ENCODE assay signal across 9 cellular contexts in the genomic region with DNA sequence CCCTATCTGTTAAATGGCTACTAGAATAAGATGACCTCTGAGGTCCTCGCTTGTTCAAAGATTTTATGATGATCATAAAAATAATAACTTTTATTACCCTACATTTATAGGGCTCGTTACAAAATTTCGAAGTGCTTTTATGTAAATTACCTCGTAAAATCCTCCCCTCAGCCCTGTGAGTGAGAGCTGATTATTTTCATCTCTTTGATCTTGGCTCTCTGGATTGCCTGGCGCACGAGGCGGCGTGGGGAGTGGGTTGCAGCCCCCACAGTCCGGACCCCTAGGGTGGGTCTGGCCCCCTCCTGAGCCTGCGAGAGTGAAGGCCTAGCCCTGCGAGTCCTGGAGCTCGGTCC. TPM values are rescaled to one million over a fixed set of nuclear protein-coding genes. Genes with fewer than 3 reads are reported as not detected.
DNase-seq lines count a peak whose midpoint lies in the region; ATAC-seq lines count a peak whose summit lies in the region.
"Had no signal": no experiment of that assay in that cellular context is flagged by ENCODE, and none has a peak within 500 bp of the region (broad histone marks: within the 10 kb centered on the region; RNA-seq: fewer than 3 reads in every experiment).

No MANE protein-coding gene starts in this region.

- peak overlapping the region; percentile 79 for H3K4me3 ChIP-seq in iPS-18c (ENCODE audit: insufficient read depth, low read depth, low read length)

- POLR2A ChIA-PET in activated CD4-positive, alpha-beta T cell treated with anti-CD3 and anti-CD28 coated beads for 36 hours (lab: Charles Lee): no interaction called here

- no peaks in the 10 kb centered on the region for H3K9me3 ChIP-seq in iPS-18c (ENCODE audit: control insufficient read depth, insufficient read depth, low read length)

- CTCF ChIA-PET in activated CD4-positive, alpha-beta T cell treated with anti-CD3 and anti-CD28 coated beads for 36 hours (lab: Charles Lee): no interaction called here

- DNase-seq in activated CD4-positive, alpha-beta T cell treated with anti-CD3 and anti-CD28 coated beads for 36 hours: no peak
- no peak for DNase-seq in activated CD4-positive, alpha-beta T cell treated with anti-CD3 and anti-CD28 coated beads for 48 hours
- no peak for DNase-seq in activated T-helper 1 cell treated with anti-CD3 and anti-CD28 coated beads, Interleukin-12 subunit alpha, Interleukin-12 subunit beta, Interleukin-2, Interleukin-4 antibody, amounts not matched to agents 30 ng/mL and 10 ng/mL and 1 ng/mL, durations not matched to agents 14 hours and 24 hours and 36 hours (ENCODE audit: low spot score)
- DNase-seq in stimulated activated naive B cell treated with anti-CD40 and anti-IgM and Interleukin-4, amounts not matched to agents 10 μg/mL and 1 μg/mL and 100 μg/mL, for 72 hours: no peak
- no peak for DNase-seq in HuH-7.5 (ENCODE audit: low spot score)
- no peak for DNase-seq in NOMO-1 treated with DMSO at 0.1 percent for 48 hours (lab: John Stamatoyannopoulos, UW; ENCODE audit: unreplicated experiment)
- DNase-seq: OCI-M1 had no signal

- peak overlapping the region; percentile 59 for H3K4me3 Mint-ChIP-seq in activated CD4-positive, alpha-beta T cell treated with anti-CD3 and anti-CD28 coated beads for 36 hours
- H3K4me3 Mint-ChIP-seq in activated T-helper 1 cell treated with anti-CD3 and anti-CD28 coated beads, Interleukin-12 subunit alpha, Interleukin-12 subunit beta, Interleukin-2, Interleukin-4 antibody, amounts not matched to agents 30 ng/mL and 10 ng/mL and 1 ng/mL, durations not matched to agents 14 hours and 24 hours and 36 hours: peak overlapping the region; percentile 76
- peak overlapping the region; percentile 88 to 94 for H3K4me3 Mint-ChIP-seq in stimulated activated naive B cell treated with anti-CD40 and anti-IgM and Interleukin-4, amounts not matched to agents 10 μg/mL and 1 μg/mL and 100 μg/mL, for 72 hours

- H3K27me3 Mint-ChIP-seq in activated CD4-positive, alpha-beta T cell treated with anti-CD3 and anti-CD28 coated beads for 36 hours: peaks cover 12% of the 10 kb centered on the region
- peaks cover 37% of the 10 kb centered on the region for H3K27me3 Mint-ChIP-seq in activated T-helper 1 cell treated with anti-CD3 and anti-CD28 coated beads, Interleukin-12 subunit alpha, Interleukin-12 subunit beta, Interleukin-2, Interleukin-4 antibody, amounts not matched to agents 30 ng/mL and 10 ng/mL and 1 ng/mL, durations not matched to agents 14 hours and 24 hours and 36 hours (ENCODE audit: insufficient read depth)
- H3K27me3 Mint-ChIP-seq in stimulated activated naive B cell treated with anti-CD40 and anti-IgM and Interleukin-4, amounts not matched to agents 10 μg/mL and 1 μg/mL and 100 μg/mL, for 72 hours: peaks cover 0 to 4% of the 10 kb centered on the region in 2 donors

- H3K4me1 Mint-ChIP-seq in activated CD4-positive, alpha-beta T cell treated with anti-CD3 and anti-CD28 coated beads for 36 hours: peaks cover 14% of the 10 kb centered on the region
- peaks cover 9% of the 10 kb centered on the region for H3K4me1 Mint-ChIP-seq in activated T-helper 1 cell treated with anti-CD3 and anti-CD28 coated beads, Interleukin-12 subunit alpha, Interleukin-12 subunit beta, Interleukin-2, Interleukin-4 antibody, amounts not matched to agents 30 ng/mL and 10 ng/mL and 1 ng/mL, durations not matched to agents 14 hours and 24 hours and 36 hours (ENCODE audit: low read depth)
- H3K4me1 Mint-ChIP-seq in stimulated activated naive B cell treated with anti-CD40 and anti-IgM and Interleukin-4, amounts not matched to agents 10 μg/mL and 1 μg/mL and 100 μg/mL, for 72 hours: peaks cover 33 to 62% of the 10 kb centered on the region in 2 donors

- intact Hi-C loops in activated CD4-positive, alpha-beta T cell treated with anti-CD3 and anti-CD28 coated beads for 36 hours (cut with DNase I, micrococcal nuclease): loop anchor here in 1 of 2 experiments (10.0 kb wide), 2 partner anchors 218 to 312 kb away; no protein-coding TSS in a partner anchor
- intact Hi-C loops in activated T-helper 1 cell treated with anti-CD3 and anti-CD28 coated beads, Interleukin-12 subunit alpha, Interleukin-12 subunit beta, Interleukin-2, Interleukin-4 antibody, amounts not matched to agents 30 ng/mL and 10 ng/mL and 1 ng/mL, durations not matched to agents 14 hours and 24 hours and 36 hours (cut with micrococcal nuclease): loop anchor here (2.0 kb wide), 2 partner anchors 68 to 214 kb away; no protein-coding TSS in a partner anchor

- no peak overlapping the region for H3K27ac Mint-ChIP-seq in activated CD4-positive, alpha-beta T cell treated with anti-CD3 and anti-CD28 coated beads for 36 hours
- H3K27ac Mint-ChIP-seq in activated T-helper 1 cell treated with anti-CD3 and anti-CD28 coated beads, Interleukin-12 subunit alpha, Interleukin-12 subunit beta, Interleukin-2, Interleukin-4 antibody, amounts not matched to agents 30 ng/mL and 10 ng/mL and 1 ng/mL, durations not matched to agents 14 hours and 24 hours and 36 hours: no peak overlapping the region
- H3K27ac Mint-ChIP-seq in stimulated activated naive B cell treated with anti-CD40 and anti-IgM and Interleukin-4, amounts not matched to agents 10 μg/mL and 1 μg/mL and 100 μg/mL, for 72 hours: peak overlapping the region; percentile 67

- ATAC-seq in activated CD4-positive, alpha-beta T cell treated with anti-CD3 and anti-CD28 coated beads for 36 hours: no peak
- peak in 1 of 2 donors; percentile 2 for ATAC-seq in stimulated activated naive B cell treated with anti-CD40 and anti-IgM and Interleukin-4, amounts not matched to agents 10 μg/mL and 1 μg/mL and 100 μg/mL, for 72 hours (replicated peaks)
- no peak for ATAC-seq in HG03469 (IDR thresholded peaks at IDR 0.05; ENCODE audit: unreplicated experiment)

- no peaks in the 10 kb centered on the region for H3K36me3 Mint-ChIP-seq in activated CD4-positive, alpha-beta T cell treated with anti-CD3 and anti-CD28 coated beads for 36 hours (ENCODE audit: low read depth)
- H3K36me3 Mint-ChIP-seq in activated T-helper 1 cell treated with anti-CD3 and anti-CD28 coated beads, Interleukin-12 subunit alpha, Interleukin-12 subunit beta, Interleukin-2, Interleukin-4 antibody, amounts not matched to agents 30 ng/mL and 10 ng/mL and 1 ng/mL, durations not matched to agents 14 hours and 24 hours and 36 hours (ENCODE audit: low read depth): no peaks in the 10 kb centered on the region
- no peaks in the 10 kb centered on the region for H3K36me3 Mint-ChIP-seq in stimulated activated naive B cell treated with anti-CD40 and anti-IgM and Interleukin-4, amounts not matched to agents 10 μg/mL and 1 μg/mL and 100 μg/mL, for 72 hours

- no peaks in the 10 kb centered on the region for H3K9me3 Mint-ChIP-seq in activated CD4-positive, alpha-beta T cell treated with anti-CD3 and anti-CD28 coated beads for 36 hours (ENCODE audit: low read depth)
- H3K9me3 Mint-ChIP-seq in activated T-helper 1 cell treated with anti-CD3 and anti-CD28 coated beads, Interleukin-12 subunit alpha, Interleukin-12 subunit beta, Interleukin-2, Interleukin-4 antibody, amounts not matched to agents 30 ng/mL and 10 ng/mL and 1 ng/mL, durations not matched to agents 14 hours and 24 hours and 36 hours: no peaks in the 10 kb centered on the region
- no peaks in the 10 kb centered on the region for H3K9me3 Mint-ChIP-seq in stimulated activated naive B cell treated with anti-CD40 and anti-IgM and Interleukin-4, amounts not matched to agents 10 μg/mL and 1 μg/mL and 100 μg/mL, for 72 hours

RNA-seq across cellular contexts. Expression of a gene that starts 1.6 kb away (rescaled TPM):
- total RNA-seq in activated CD4-positive, alpha-beta T cell treated with anti-CD3 and anti-CD28 coated beads for 36 hours: under 1 TPM; 0.23 to 0.27 TPM
- 0.27 and 0.44 TPM in 2 replicates for total RNA-seq in activated T-helper 1 cell treated with anti-CD3 and anti-CD28 coated beads, Interleukin-12 subunit alpha, Interleukin-12 subunit beta, Interleukin-2, Interleukin-4 antibody, amounts not matched to agents 30 ng/mL and 10 ng/mL and 1 ng/mL, durations not matched to agents 14 hours and 24 hours and 36 hours
